In genomic region chr6:107956586-107957164, GRCh38 we compare ENCODE assay signal across 8 cellular contexts. TPM values are rescaled to one million over a fixed set of nuclear protein-coding genes. Genes with fewer than 3 reads are reported as not detected.
A peak's percentile ranks its signal among the peaks of the same experiment; 100 is the strongest.
DNase-seq lines count a peak whose midpoint lies in the region; ATAC-seq and TF ChIP-seq lines count a peak whose summit lies in the region.

No MANE protein-coding gene starts in this region.

- DNase-seq in ACHN (peak; percentile 16), H7 (no peak), SK-N-SH (peak; percentile 38), erythroblast (lab: John Stamatoyannopoulos, UW) (peak; percentile 47 to 67), NCI-H2107 treated with DMSO at 0.1 percent for 48 hours (lab: John Stamatoyannopoulos, UW; ENCODE audit: unreplicated experiment) (no peak)

- H3K36me3 ChIP-seq in H7 (replicated peaks; ENCODE audit: control insufficient read depth, insufficient read depth, low read length) (no peaks in the 10 kb centered on the region; the same call in 1 of the 2 replicates), SK-N-SH (replicated peaks in 1 of 2; ENCODE audit: control insufficient read depth in 1 of 2, insufficient read depth in 2 of 2, low read length in 1 of 2) (peaks cover 0 to 3% of the 10 kb centered on the region in 2 experiments), neutrophil (no peaks in the 10 kb centered on the region)

- H3K4me3 ChIP-seq in H7 (ENCODE audit: insufficient read depth, low read depth, low read length), result peak overlapping the region; percentile 98
- peak overlapping the region; percentile 87 to 99 for H3K4me3 ChIP-seq in SK-N-SH (ENCODE audit: low read depth in 2 of 2, low read length in 1 of 2)
- peak overlapping the region; percentile 73 to 81 for H3K4me3 ChIP-seq in neutrophil (ENCODE audit: low read depth in 1 of 2, low read length in 1 of 2)

- CTCF ChIA-PET in SK-N-SH (lab: Yijun Ruan, JAX), result interaction anchor here (1.0 to 1.1 kb wide), 2 partner anchors 12 to 23 kb away, joined by 3 read pairs; no protein-coding TSS in a partner anchor

- WGBS in SK-N-SH (ENCODE audit: low lambda C conversion rate), result 6% methylated on average over 5 of the region's 5 CpGs

- H3K79me2 ChIP-seq in SK-N-SH (ENCODE audit: insufficient read depth), result peaks cover 58% of the 10 kb centered on the region

- TF ChIP-seq CTCF in SK-N-SH (IDR thresholded peaks at IDR 0.05) (no peak), neutrophil (IDR thresholded peaks at IDR 0.05) (no peak)

- peaks cover 38% of the 10 kb centered on the region for H4K20me1 ChIP-seq in SK-N-SH (ENCODE audit: insufficient read depth)

- TF ChIP-seq POLR2A in erythroblast (IDR thresholded peaks at IDR 0.05; ENCODE audit: low read length), result peak; percentile 5

- no peak for TF ChIP-seq RAD21 in SK-N-SH (IDR thresholded peaks at IDR 0.05; ENCODE audit: low read length)

- peak overlapping the region; percentile 71 for H2AFZ ChIP-seq in SK-N-SH (ENCODE audit: low read depth)

- POLR2A ChIA-PET in SK-N-SH (lab: Yijun Ruan, JAX), result no interaction called here

- H3K9me2 ChIP-seq in SK-N-SH, result no peaks in the 10 kb centered on the region

- in situ Hi-C loops in ACHN (cut with HindIII; ENCODE audit: low pct_ligation_motif_present, low pct_unique_long_range_greater_than_20kb, low sequenced_read_pairs), result no loop called here

- H3K27me3 ChIP-seq in H7 (ENCODE audit: control insufficient read depth, insufficient read depth, low read length), result no peaks in the 10 kb centered on the region
- no peaks in the 10 kb centered on the region for H3K27me3 ChIP-seq in SK-N-SH (ENCODE audit: insufficient read depth)
- peaks cover 6% of the 10 kb centered on the region for H3K27me3 ChIP-seq in neutrophil

- peaks cover 4% of the 10 kb centered on the region for H3F3A ChIP-seq in SK-N-SH (replicated peaks; ENCODE audit: insufficient read depth)

- peak overlapping the region; percentile 98 for H3K9ac ChIP-seq in SK-N-SH

- ATAC-seq in HG02571 (IDR thresholded peaks at IDR 0.05; ENCODE audit: unreplicated experiment) (no peak), HG03039 (IDR thresholded peaks at IDR 0.05; ENCODE audit: unreplicated experiment) (no peak)

- TF ChIP-seq EP300 in SK-N-SH (IDR thresholded peaks at IDR 0.05; ENCODE audit: borderline replicate concordance in 1 of 2, low read depth in 1 of 2, low read length in 1 of 2), result no peak

- peak overlapping the region; percentile 86 to 92 for H3K27ac ChIP-seq in SK-N-SH (ENCODE audit: low read depth in 2 of 2, low read length in 1 of 2)
- H3K27ac ChIP-seq in neutrophil, result peak overlapping the region; percentile 93

- peak overlapping the region; percentile 83 for H3K4me2 ChIP-seq in SK-N-SH

- H3K9me3 ChIP-seq in SK-N-SH, result no peaks in the 10 kb centered on the region
- no peaks in the 10 kb centered on the region for H3K9me3 ChIP-seq in neutrophil

- peaks cover 8 to 9% of the 10 kb centered on the region in 2 experiments; a peak in 2 of 4 replicates for H3K4me1 ChIP-seq in SK-N-SH (ENCODE audit: control insufficient read depth in 1 of 2, insufficient read depth in 2 of 2, low read depth in 1 of 2, low read length in 1 of 2)
- H3K4me1 ChIP-seq in neutrophil (ENCODE audit: control insufficient read depth in 1 of 2, insufficient read depth in 1 of 2, low read depth in 1 of 2, low read length in 1 of 2), result peaks cover 48 to 52% of the 10 kb centered on the region in 2 experiments

TF ChIP-seq in SK-N-SH, 30 proteins besides CTCF, POLR2A, EP300 and RAD21:
- TF ChIP-seq USF1 (IDR thresholded peaks at IDR 0.05; ENCODE audit: borderline replicate concordance, low read depth), result peak; percentile 34; the same call in 1 of the 2 replicates
- no peak for TF ChIP-seq POLR2AphosphoS5 (IDR thresholded peaks at IDR 0.05; ENCODE audit: low read depth, low read length)
TF ChIP-seq in SK-N-SH: peak in this region for 1.

RNA-seq across cellular contexts. Expression of gene SEC63, which starts 1.3 kb away (rescaled TPM):
- total RNA-seq in H7 (2014; rRNA removed; shearing (Covaris generic)), result 8.1 and 11.9 TPM in 2 replicates
- polyA plus RNA-seq in SK-N-SH (2012; rRNA removed), result 13.2 TPM in 2 replicates
- polyA plus RNA-seq in SK-N-SH (2012; cell fraction: cytosol; rRNA removed), result 17.8 and 27.0 TPM in 2 replicates
- 6.9 and 17.2 TPM in 2 replicates for polyA plus RNA-seq in SK-N-SH (2012; cell fraction: nucleus; rRNA removed)

Comparison
In these comparisons a context has a peak if more than half of its experiments do, and no peak if none do; other contexts are left out.
1. DNase-seq: peak in ACHN (single experiment), SK-N-SH (single experiment) and erythroblast (2 of 2); none in H7 (single experiment) and NCI-H2107 treated with DMSO at 0.1 percent for 48 hours (single experiment).
2. Peak in every context shown above with its lines, with median percentiles within 50 percentile points of each other: H3K4me3 ChIP-seq.